ENCODE assay signal across 19 cellular contexts in genomic region chr22:28074526-28074925, GRCh38.
"Had no signal": no experiment of that assay in that cellular context is flagged by ENCODE, and none has a peak within 500 bp of the region (broad histone marks: within the 10 kb centered on the region; RNA-seq: fewer than 3 reads in every experiment).

No MANE protein-coding gene starts in this region.

- H3K4me1 ChIP-seq: right lobe of liver had no signal

- H3K4me1 Mint-ChIP-seq: endodermal cell; natural killer cell; stimulated activated naive B cell treated with anti-CD40 and anti-IgM and Interleukin-4, amounts not matched to agents 10 μg/mL and 1 μg/mL and 100 μg/mL, for 72 hours had no signal

- H3K27me3 Mint-ChIP-seq: dendritic cell treated with granulocyte-macrophage colony-stimulating factor and Interleukin-4, amounts not matched to agents 40 ng/mL and 50 ng/mL, for 4 days; stimulated activated naive B cell treated with anti-CD40 and anti-IgM and Interleukin-4, amounts not matched to agents 10 μg/mL and 1 μg/mL and 100 μg/mL, for 72 hours; stimulated activated naive CD8-positive, alpha-beta T cell treated with anti-CD3 and anti-CD28 coated beads, Interleukin-15, Interleukin-2, amounts not matched to agents 100 ng/mL and 50 ng/mL, for 24 hours had no signal

- H3K27me3 ChIP-seq: gastroesophageal sphincter, left lung, neutrophil, pancreas, right lobe of liver, tibial nerve, upper lobe of left lung had no signal

- H3K36me3 ChIP-seq: left lung, neutrophil, pancreas, right lobe of liver, thoracic aorta, upper lobe of left lung had no signal

- H3K4me3 ChIP-seq: gastroesophageal sphincter, left lung, lower lobe of right lung, pancreas, right lobe of liver, thoracic aorta, tibial nerve, upper lobe of left lung had no signal

- H3K9me3 ChIP-seq: gastroesophageal sphincter, left lung, lower lobe of right lung, neutrophil, pancreas, right lobe of liver, thoracic aorta, tibial nerve, upper lobe of left lung had no signal

- H3K36me3 Mint-ChIP-seq: natural killer cell had no signal

- ATAC-seq: natural killer cell; stimulated activated naive B cell treated with anti-CD40 and anti-IgM and Interleukin-4, amounts not matched to agents 10 μg/mL and 1 μg/mL and 100 μg/mL, for 72 hours had no signal

- H3K9me3 Mint-ChIP-seq: dendritic cell treated with granulocyte-macrophage colony-stimulating factor and Interleukin-4, amounts not matched to agents 40 ng/mL and 50 ng/mL, for 4 days; endodermal cell; natural killer cell; stimulated activated naive B cell treated with anti-CD40 and anti-IgM and Interleukin-4, amounts not matched to agents 10 μg/mL and 1 μg/mL and 100 μg/mL, for 72 hours; stimulated activated naive CD8-positive, alpha-beta T cell treated with anti-CD3 and anti-CD28 coated beads, Interleukin-15, Interleukin-2, amounts not matched to agents 100 ng/mL and 50 ng/mL, for 24 hours had no signal

- H3K27ac Mint-ChIP-seq: dendritic cell treated with granulocyte-macrophage colony-stimulating factor and Interleukin-4, amounts not matched to agents 40 ng/mL and 50 ng/mL, for 4 days; endodermal cell; natural killer cell; stimulated activated naive B cell treated with anti-CD40 and anti-IgM and Interleukin-4, amounts not matched to agents 10 μg/mL and 1 μg/mL and 100 μg/mL, for 72 hours; stimulated activated naive CD8-positive, alpha-beta T cell treated with anti-CD3 and anti-CD28 coated beads, Interleukin-15, Interleukin-2, amounts not matched to agents 100 ng/mL and 50 ng/mL, for 24 hours had no signal

- H3K27ac ChIP-seq: epithelial cell of prostate, gastroesophageal sphincter, lower lobe of right lung, neutrophil, right lobe of liver, thoracic aorta had no signal

- H3K4me3 Mint-ChIP-seq: dendritic cell treated with granulocyte-macrophage colony-stimulating factor and Interleukin-4, amounts not matched to agents 40 ng/mL and 50 ng/mL, for 4 days; endodermal cell; natural killer cell; stimulated activated naive B cell treated with anti-CD40 and anti-IgM and Interleukin-4, amounts not matched to agents 10 μg/mL and 1 μg/mL and 100 μg/mL, for 72 hours; stimulated activated naive CD8-positive, alpha-beta T cell treated with anti-CD3 and anti-CD28 coated beads, Interleukin-15, Interleukin-2, amounts not matched to agents 100 ng/mL and 50 ng/mL, for 24 hours had no signal

- DNase-seq: effector CD8-positive, alpha-beta T cell; endodermal cell; glutamatergic neuron; left lung; lower lobe of right lung; natural killer cell; right lobe of liver; stimulated activated CD4-positive, alpha-beta T cell treated with anti-CD3 and anti-CD28 coated beads, Interleukin-15, amount 100 ng/mL, for 24 hours; stimulated activated CD4-positive, alpha-beta T cell treated with anti-CD3 and anti-CD28 coated beads, Interleukin-2, amount 100 ng/mL, for 48 hours; stimulated activated naive B cell treated with anti-CD40 and anti-IgM and Interleukin-4, amounts not matched to agents 10 μg/mL and 1 μg/mL and 100 μg/mL, for 72 hours; upper lobe of left lung had no signal
